In genomic region chr1:217910791-217911320, GRCh38 we compare ENCODE assay signal across 1 cellular context.
TF ChIP-seq lines count a peak whose summit lies in the region.

No MANE protein-coding gene starts in this region.

TF ChIP-seq in H1, 55 proteins besides CTCF, POLR2A, EP300 and RAD21 (continued from another document):
- TF ChIP-seq SIN3A (conservative IDR thresholded peaks at IDR 0.05 in 1 of 2, IDR thresholded peaks at IDR 0.05 in 1 of 2; ENCODE audit: low read depth in 1 of 2, low read length in 2 of 2) (no peak), SRF (IDR thresholded peaks at IDR 0.05; ENCODE audit: low read depth, low read length) (no peak), RXRA (IDR thresholded peaks at IDR 0.05; ENCODE audit: insufficient read depth, low read depth, low read length) (no peak), HDAC6 (IDR thresholded peaks at IDR 0.05; ENCODE audit: low read depth, low read length) (no peak), TBP (IDR thresholded peaks at IDR 0.05; ENCODE audit: low read depth, low read length) (no peak), NANOG (IDR thresholded peaks at IDR 0.05; ENCODE audit: insufficient read depth, low read depth, low read length, poor library complexity, severe bottlenecking) (no peak), BACH1 (IDR thresholded peaks at IDR 0.05; ENCODE audit: low read length) (no peak), TAF1 (IDR thresholded peaks at IDR 0.05; ENCODE audit: low read depth, low read length) (no peak), CHD1 (IDR thresholded peaks at IDR 0.05; ENCODE audit: low read depth, low read length) (no peak), POLR2AphosphoS5 (IDR thresholded peaks at IDR 0.05; ENCODE audit: low read depth, low read length) (no peak), CEBPB (IDR thresholded peaks at IDR 0.05; ENCODE audit: low read depth, low read length) (no peak), EZH2 (IDR thresholded peaks at IDR 0.05; ENCODE audit: low read depth, low read length, severe bottlenecking) (no peak), GTF2F1 (IDR thresholded peaks at IDR 0.05; ENCODE audit: borderline replicate concordance, low read depth, low read length) (no peak), FOSL1 (IDR thresholded peaks at IDR 0.05; ENCODE audit: insufficient read depth, low read depth, low read length) (no peak), E2F6 (IDR thresholded peaks at IDR 0.05) (no peak)
TF ChIP-seq in H1: peak in this region for 0.
